In genomic region chr10:133308431-133309110, GRCh38 we compare ENCODE assay signal across 1 cellular context.
A peak's percentile ranks its signal among the peaks of the same experiment; 100 is the strongest.
TF ChIP-seq lines count a peak whose summit lies in the region.

Gene TUBGCP2 (minus strand): TSS chr10:133308872. CDS start chr10:133302941, 5,931 bp downstream.
Gene ZNF511 (plus strand): TSS chr10:133308914. CDS start chr10:133308944, 30 bp downstream.

TF ChIP-seq in HepG2, 621 proteins besides CTCF, POLR2A, EP300 and RAD21 (continued from another document and continues in another):
- TF ChIP-seq, protein P1, sequence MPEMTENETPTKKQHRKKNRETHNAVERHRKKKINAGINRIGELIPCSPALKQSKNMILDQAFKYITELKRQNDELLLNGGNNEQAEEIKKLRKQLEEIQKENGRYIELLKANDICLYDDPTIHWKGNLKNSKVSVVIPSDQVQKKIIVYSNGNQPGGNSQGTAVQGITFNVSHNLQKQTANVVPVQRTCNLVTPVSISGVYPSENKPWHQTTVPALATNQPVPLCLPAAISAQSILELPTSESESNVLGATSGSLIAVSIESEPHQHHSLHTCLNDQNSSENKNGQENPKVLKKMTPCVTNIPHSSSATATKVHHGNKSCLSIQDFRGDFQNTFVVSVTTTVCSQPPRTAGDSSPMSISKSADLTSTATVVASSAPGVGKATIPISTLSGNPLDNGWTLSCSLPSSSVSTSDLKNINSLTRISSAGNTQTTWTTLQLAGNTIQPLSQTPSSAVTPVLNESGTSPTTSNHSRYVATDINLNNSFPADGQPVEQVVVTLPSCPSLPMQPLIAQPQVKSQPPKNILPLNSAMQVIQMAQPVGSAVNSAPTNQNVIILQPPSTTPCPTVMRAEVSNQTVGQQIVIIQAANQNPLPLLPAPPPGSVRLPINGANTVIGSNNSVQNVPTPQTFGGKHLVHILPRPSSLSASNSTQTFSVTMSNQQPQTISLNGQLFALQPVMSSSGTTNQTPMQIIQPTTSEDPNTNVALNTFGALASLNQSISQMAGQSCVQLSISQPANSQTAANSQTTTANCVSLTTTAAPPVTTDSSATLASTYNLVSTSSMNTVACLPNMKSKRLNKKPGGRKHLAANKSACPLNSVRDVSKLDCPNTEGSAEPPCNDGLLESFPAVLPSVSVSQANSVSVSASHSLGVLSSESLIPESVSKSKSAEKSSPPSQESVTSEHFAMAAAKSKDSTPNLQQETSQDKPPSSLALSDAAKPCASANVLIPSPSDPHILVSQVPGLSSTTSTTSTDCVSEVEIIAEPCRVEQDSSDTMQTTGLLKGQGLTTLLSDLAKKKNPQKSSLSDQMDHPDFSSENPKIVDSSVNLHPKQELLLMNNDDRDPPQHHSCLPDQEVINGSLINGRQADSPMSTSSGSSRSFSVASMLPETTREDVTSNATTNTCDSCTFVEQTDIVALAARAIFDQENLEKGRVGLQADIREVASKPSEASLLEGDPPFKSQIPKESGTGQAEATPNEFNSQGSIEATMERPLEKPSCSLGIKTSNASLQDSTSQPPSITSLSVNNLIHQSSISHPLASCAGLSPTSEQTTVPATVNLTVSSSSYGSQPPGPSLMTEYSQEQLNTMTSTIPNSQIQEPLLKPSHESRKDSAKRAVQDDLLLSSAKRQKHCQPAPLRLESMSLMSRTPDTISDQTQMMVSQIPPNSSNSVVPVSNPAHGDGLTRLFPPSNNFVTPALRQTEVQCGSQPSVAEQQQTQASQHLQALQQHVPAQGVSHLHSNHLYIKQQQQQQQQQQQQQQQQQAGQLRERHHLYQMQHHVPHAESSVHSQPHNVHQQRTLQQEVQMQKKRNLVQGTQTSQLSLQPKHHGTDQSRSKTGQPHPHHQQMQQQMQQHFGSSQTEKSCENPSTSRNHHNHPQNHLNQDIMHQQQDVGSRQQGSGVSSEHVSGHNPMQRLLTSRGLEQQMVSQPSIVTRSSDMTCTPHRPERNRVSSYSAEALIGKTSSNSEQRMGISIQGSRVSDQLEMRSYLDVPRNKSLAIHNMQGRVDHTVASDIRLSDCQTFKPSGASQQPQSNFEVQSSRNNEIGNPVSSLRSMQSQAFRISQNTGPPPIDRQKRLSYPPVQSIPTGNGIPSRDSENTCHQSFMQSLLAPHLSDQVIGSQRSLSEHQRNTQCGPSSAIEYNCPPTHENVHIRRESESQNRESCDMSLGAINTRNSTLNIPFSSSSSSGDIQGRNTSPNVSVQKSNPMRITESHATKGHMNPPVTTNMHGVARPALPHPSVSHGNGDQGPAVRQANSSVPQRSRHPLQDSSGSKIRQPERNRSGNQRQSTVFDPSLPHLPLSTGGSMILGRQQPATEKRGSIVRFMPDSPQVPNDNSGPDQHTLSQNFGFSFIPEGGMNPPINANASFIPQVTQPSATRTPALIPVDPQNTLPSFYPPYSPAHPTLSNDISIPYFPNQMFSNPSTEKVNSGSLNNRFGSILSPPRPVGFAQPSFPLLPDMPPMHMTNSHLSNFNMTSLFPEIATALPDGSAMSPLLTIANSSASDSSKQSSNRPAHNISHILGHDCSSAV (CRISPR knock-in tag; IDR thresholded peaks at IDR 0.05; ENCODE audit: borderline replicate concordance): no peak
- TF ChIP-seq ZNF136 (CRISPR knock-in tag; IDR thresholded peaks at IDR 0.05; ENCODE audit: low read depth): no peak
- TF ChIP-seq FOXM1 (CRISPR knock-in tag; IDR thresholded peaks at IDR 0.05): no peak
- TF ChIP-seq KLF16 (CRISPR knock-in tag; IDR thresholded peaks at IDR 0.05): no peak
- peak; percentile 87 for TF ChIP-seq KDM5A (IDR thresholded peaks at IDR 0.05; ENCODE audit: borderline replicate concordance, low read length)
- no peak for TF ChIP-seq ZNF280B (CRISPR knock-in tag; IDR thresholded peaks at IDR 0.05; ENCODE audit: borderline replicate concordance)
- 0 out of 2 replicates have a peak, but pooled peaks have one; percentile 23 for TF ChIP-seq ZNF24 (IDR thresholded peaks at IDR 0.05)
- peak; percentile 26; the same call in 1 of the 2 replicates for TF ChIP-seq MTA1 (CRISPR knock-in tag; IDR thresholded peaks at IDR 0.05; ENCODE audit: borderline replicate concordance)
- TF ChIP-seq CEBPZ (IDR thresholded peaks at IDR 0.05; ENCODE audit: low read length): no peak
- 0 out of 2 replicates have a peak, but pooled peaks have one; percentile 27 for TF ChIP-seq ZNF841 (CRISPR knock-in tag; IDR thresholded peaks at IDR 0.05; ENCODE audit: borderline replicate concordance)
- no peak for TF ChIP-seq HNF1A (IDR thresholded peaks at IDR 0.05; ENCODE audit: low read depth)
- TF ChIP-seq HNF1A (CRISPR knock-in tag; IDR thresholded peaks at IDR 0.05; ENCODE audit: borderline replicate concordance): peak; percentile 31; the same call in 1 of the 2 replicates
- no peak for TF ChIP-seq ZNF615 (CRISPR knock-in tag; IDR thresholded peaks at IDR 0.05; ENCODE audit: borderline replicate concordance)
- TF ChIP-seq, protein P2, sequence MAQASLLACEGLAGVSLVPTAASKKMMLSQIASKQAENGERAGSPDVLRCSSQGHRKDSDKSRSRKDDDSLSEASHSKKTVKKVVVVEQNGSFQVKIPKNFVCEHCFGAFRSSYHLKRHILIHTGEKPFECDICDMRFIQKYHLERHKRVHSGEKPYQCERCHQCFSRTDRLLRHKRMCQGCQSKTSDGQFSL (CRISPR knock-in tag; IDR thresholded peaks at IDR 0.05): no peak
- TF ChIP-seq SNAPC2 (CRISPR knock-in tag; IDR thresholded peaks at IDR 0.05): no peak
- TF ChIP-seq ZNF512B (CRISPR knock-in tag; IDR thresholded peaks at IDR 0.05; ENCODE audit: borderline replicate concordance): no peak
- TF ChIP-seq DMTF1 (CRISPR knock-in tag; IDR thresholded peaks at IDR 0.05): no peak
- no peak for TF ChIP-seq ZNF543 (CRISPR knock-in tag; IDR thresholded peaks at IDR 0.05)
- TF ChIP-seq ZNF432 (CRISPR knock-in tag; IDR thresholded peaks at IDR 0.05; ENCODE audit: borderline replicate concordance): no peak
- no peak for TF ChIP-seq RAD51 (IDR thresholded peaks at IDR 0.05; ENCODE audit: borderline replicate concordance)
- peak; percentile 16; the same call in 1 of the 2 replicates for TF ChIP-seq HDAC1 (CRISPR knock-in tag; IDR thresholded peaks at IDR 0.05)
- TF ChIP-seq, protein P3, sequence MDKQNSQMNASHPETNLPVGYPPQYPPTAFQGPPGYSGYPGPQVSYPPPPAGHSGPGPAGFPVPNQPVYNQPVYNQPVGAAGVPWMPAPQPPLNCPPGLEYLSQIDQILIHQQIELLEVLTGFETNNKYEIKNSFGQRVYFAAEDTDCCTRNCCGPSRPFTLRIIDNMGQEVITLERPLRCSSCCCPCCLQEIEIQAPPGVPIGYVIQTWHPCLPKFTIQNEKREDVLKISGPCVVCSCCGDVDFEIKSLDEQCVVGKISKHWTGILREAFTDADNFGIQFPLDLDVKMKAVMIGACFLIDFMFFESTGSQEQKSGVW (CRISPR knock-in tag; IDR thresholded peaks at IDR 0.05; ENCODE audit: borderline replicate concordance): no peak
- no peak for TF ChIP-seq ZBTB34 (CRISPR knock-in tag; IDR thresholded peaks at IDR 0.05)
- no peak for TF ChIP-seq AHR (CRISPR knock-in tag; IDR thresholded peaks at IDR 0.05)
